ENCODE assay signal across 9 cellular contexts in genomic region chr4:124322234-124322831, GRCh38.
DNase-seq lines count a peak whose midpoint lies in the region; ATAC-seq and TF ChIP-seq lines count a peak whose summit lies in the region.
"Had no signal": no experiment of that assay in that cellular context is flagged by ENCODE, and none has a peak within 500 bp of the region (broad histone marks: within the 10 kb centered on the region; RNA-seq: fewer than 3 reads in every experiment).

No MANE protein-coding gene starts in this region.

- peaks cover 8% of the 10 kb centered on the region for H3K27me3 Mint-ChIP-seq in activated naive CD4-positive, alpha-beta T cell treated with anti-CD3 and anti-CD28 coated beads for 36 hours (ENCODE audit: low read depth)

- H3K27ac Mint-ChIP-seq in activated naive CD4-positive, alpha-beta T cell treated with anti-CD3 and anti-CD28 coated beads for 36 hours = no peak overlapping the region
- H3K27ac Mint-ChIP-seq: IgD-negative memory B cell had no signal

- H3K4me1 Mint-ChIP-seq in activated naive CD4-positive, alpha-beta T cell treated with anti-CD3 and anti-CD28 coated beads for 36 hours (ENCODE audit: low read depth) = no peaks in the 10 kb centered on the region
- H3K4me1 Mint-ChIP-seq: IgD-negative memory B cell had no signal

- intact Hi-C loops in activated naive CD4-positive, alpha-beta T cell treated with anti-CD3 and anti-CD28 coated beads for 36 hours (cut with micrococcal nuclease) = loop anchor here (1.0 to 5.0 kb wide), 3 partner anchors 550 to 1219 kb away; no protein-coding TSS in a partner anchor

- TF ChIP-seq CTCF in cardiac fibroblast (IDR thresholded peaks at IDR 0.05; ENCODE audit: low read depth, low read length) = peak; percentile 14

- ATAC-seq in GM18907 (IDR thresholded peaks at IDR 0.05; ENCODE audit: unreplicated experiment) = peak; percentile 58

- no peak overlapping the region for H3K4me3 Mint-ChIP-seq in activated naive CD4-positive, alpha-beta T cell treated with anti-CD3 and anti-CD28 coated beads for 36 hours
- H3K4me3 Mint-ChIP-seq: IgD-negative memory B cell had no signal

- H3K4me3 ChIP-seq in cardiac fibroblast (replicated peaks in 1 of 2; ENCODE audit: low read depth in 2 of 2, low read length in 2 of 2) = no peak overlapping the region

- H3K36me3 Mint-ChIP-seq in activated naive CD4-positive, alpha-beta T cell treated with anti-CD3 and anti-CD28 coated beads for 36 hours (ENCODE audit: low read depth) = no peaks in the 10 kb centered on the region
- H3K36me3 Mint-ChIP-seq: IgD-negative memory B cell had no signal

- peak; percentile 35 for DNase-seq in CD1c-positive myeloid dendritic cell (ENCODE audit: extremely low spot score)
- peak; percentile 1 for DNase-seq in NCI-H146 treated with DMSO at 0.1 percent for 48 hours (lab: John Stamatoyannopoulos, UW; ENCODE audit: unreplicated experiment)
- peak; percentile 73 for DNase-seq in cardiac fibroblast (ENCODE audit: low read depth in 2 of 2)
- peak; percentile 30 for DNase-seq in medulla oblongata (ENCODE audit: extremely low spot score)
- DNase-seq in activated naive CD4-positive, alpha-beta T cell treated with anti-CD3 and anti-CD28 coated beads, Interleukin-2, amount 50 U/mL, for 16 hours = no peak
- no peak for DNase-seq in HuH-7.5 (ENCODE audit: low spot score)
- DNase-seq in activated naive CD4-positive, alpha-beta T cell treated with anti-CD3 and anti-CD28 coated beads for 36 hours = no peak

- CTCF ChIA-PET in activated naive CD4-positive, alpha-beta T cell treated with anti-CD3 and anti-CD28 coated beads for 36 hours (lab: Charles Lee) = interaction anchor here (0.8 to 1.7 kb wide), 5 partner anchors 8 to 549 kb away, joined by 3 to 8 read pairs (median 3); no protein-coding TSS in a partner anchor

- H3K9me3 Mint-ChIP-seq in activated naive CD4-positive, alpha-beta T cell treated with anti-CD3 and anti-CD28 coated beads for 36 hours = no peaks in the 10 kb centered on the region
- H3K9me3 Mint-ChIP-seq: IgD-negative memory B cell had no signal

Comparison
In these comparisons a context has a peak if more than half of its experiments do, and no peak if none do; other contexts are left out.
1. DNase-seq: peak in CD1c-positive myeloid dendritic cell (single experiment), NCI-H146 treated with DMSO at 0.1 percent for 48 hours (single experiment), cardiac fibroblast (2 of 2) and medulla oblongata (single experiment); none in activated naive CD4-positive, alpha-beta T cell treated with anti-CD3 and anti-CD28 coated beads, Interleukin-2, amount 50 U/mL, for 16 hours (single experiment), HuH-7.5 (single experiment) and activated naive CD4-positive, alpha-beta T cell treated with anti-CD3 and anti-CD28 coated beads for 36 hours (single experiment).